In genomic region chr11:38766796-38767195, GRCh38 we compare ENCODE assay signal across 2 cellular contexts.
TF ChIP-seq lines count a peak whose summit lies in the region.

No MANE protein-coding gene starts in this region.

TF ChIP-seq in HepG2, 621 proteins besides CTCF, POLR2A, EP300 and RAD21 (continued from another document):
- no peak for TF ChIP-seq CBX1 (IDR thresholded peaks at IDR 0.05; ENCODE audit: low read depth)
TF ChIP-seq in HepG2: peak in this region for 2.

TF ChIP-seq in K562, 482 proteins besides CTCF, POLR2A, EP300 and RAD21 (continued from another document and continues in another):
- TF ChIP-seq CLOCK (CRISPR knock-in tag; IDR thresholded peaks at IDR 0.05; ENCODE audit: borderline replicate concordance) (no peak), RCOR1 (IDR thresholded peaks at IDR 0.05; ENCODE audit: borderline replicate concordance in 1 of 2, low read depth in 2 of 2, low read length in 2 of 2) (0 out of 4 replicates have a peak, but pooled peaks of 1 of the 2 experiments have one; percentile 6), AFF1 (IDR thresholded peaks at IDR 0.05; ENCODE audit: low read depth in 1 of 2, partially characterized antibody in 2 of 2) (peak in 1 of 2 experiments; percentile 28), JUND (IDR thresholded peaks at IDR 0.05; ENCODE audit: borderline replicate concordance, low read depth, low read length) (peak; percentile 56), JUND (tag; IDR thresholded peaks at IDR 0.05; ENCODE audit: borderline replicate concordance, low read depth, low read length) (no peak), ZNF282 (CRISPR knock-in tag; IDR thresholded peaks at IDR 0.05) (no peak), ZNF785 (CRISPR knock-in tag; IDR thresholded peaks at IDR 0.05) (no peak), HOMEZ (CRISPR knock-in tag; IDR thresholded peaks at IDR 0.05) (no peak), EWSR1 (IDR thresholded peaks at IDR 0.05; ENCODE audit: borderline replicate concordance, low read depth, partially characterized antibody) (no peak), GABPA (tag; conservative IDR thresholded peaks at IDR 0.05; ENCODE audit: low read depth) (no peak), FOXK2 (conservative IDR thresholded peaks at IDR 0.05 in 1 of 2, IDR thresholded peaks at IDR 0.05 in 1 of 2; ENCODE audit: low read depth in 2 of 2) (no peak), TRIM24 (IDR thresholded peaks at IDR 0.05) (peak; percentile 93), ILF3 (IDR thresholded peaks at IDR 0.05; ENCODE audit: borderline replicate concordance) (no peak), CREB3 (tag; conservative IDR thresholded peaks at IDR 0.05; ENCODE audit: low read depth) (no peak), ZNF146 (CRISPR knock-in tag; IDR thresholded peaks at IDR 0.05; ENCODE audit: unreplicated experiment) (no peak), SREBF1 (IDR thresholded peaks at IDR 0.05; ENCODE audit: borderline replicate concordance, low read depth, low read length) (no peak), ZNF431 (CRISPR knock-in tag; IDR thresholded peaks at IDR 0.05) (no peak), MXI1 (IDR thresholded peaks at IDR 0.05; ENCODE audit: low read depth, low read length) (no peak), DEAF1 (CRISPR knock-in tag; IDR thresholded peaks at IDR 0.05) (no peak), CBFA2T3 (IDR thresholded peaks at IDR 0.05) (peak; percentile 64), MLX (CRISPR knock-in tag; conservative IDR thresholded peaks at IDR 0.05) (no peak), TSHZ1 (CRISPR knock-in tag; IDR thresholded peaks at IDR 0.05) (no peak), LCOR (CRISPR knock-in tag; IDR thresholded peaks at IDR 0.05) (no peak), NONO (IDR thresholded peaks at IDR 0.05; ENCODE audit: low read depth in 2 of 2, low read length in 1 of 2) (no peak), IRF9 (tag; IDR thresholded peaks at IDR 0.05) (peak; percentile 96), NFIX (CRISPR knock-in tag; IDR thresholded peaks at IDR 0.05; ENCODE audit: low read depth) (no peak), ZNF212 (CRISPR knock-in tag; IDR thresholded peaks at IDR 0.05) (no peak), CBFA2T2 (conservative IDR thresholded peaks at IDR 0.05) (peak; percentile 37; the same call in 1 of the 2 replicates), ZMIZ1 (IDR thresholded peaks at IDR 0.05; ENCODE audit: low read depth in 2 of 2, low read length in 2 of 2) (no peak), SPI1 (IDR thresholded peaks at IDR 0.05; ENCODE audit: borderline replicate concordance, low read depth, low read length) (no peak), NFE2 (IDR thresholded peaks at IDR 0.05; ENCODE audit: low read depth) (peak; percentile 41; the same call in 1 of the 2 replicates), C11orf30 (IDR thresholded peaks at IDR 0.05; ENCODE audit: low read depth) (peak; percentile 11; the same call in 1 of the 2 replicates), ATF2 (CRISPR knock-in tag; IDR thresholded peaks at IDR 0.05) (no peak), BRD9 (IDR thresholded peaks at IDR 0.05; ENCODE audit: low read depth, partially characterized antibody) (peak; percentile 56), KLF16 (IDR thresholded peaks at IDR 0.05) (no peak)
